ENCODE assay signal across 8 cellular contexts in the genomic region with DNA sequence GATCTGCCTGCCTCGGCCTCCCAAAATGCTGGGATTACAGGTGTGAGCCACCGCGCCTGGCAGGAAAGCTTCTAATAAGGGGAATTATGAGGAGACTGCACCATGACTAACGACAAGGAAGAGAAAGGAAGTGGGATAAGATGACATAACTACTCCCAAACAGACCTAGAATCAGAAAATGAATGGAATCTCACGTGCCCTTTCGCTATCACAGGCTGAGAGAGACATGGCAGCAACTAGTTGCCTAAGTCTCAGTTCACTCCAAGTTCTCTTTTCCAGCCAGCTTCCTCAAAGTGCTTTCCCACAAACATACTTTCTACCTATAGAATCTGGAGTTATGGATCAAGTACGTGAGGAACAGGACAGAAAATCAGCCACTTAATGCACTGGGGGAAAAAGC. TPM values are rescaled to one million over a fixed set of nuclear protein-coding genes. Genes with fewer than 3 reads are reported as not detected.
A peak's percentile ranks its signal among the peaks of the same experiment; 100 is the strongest.
DNase-seq lines count a peak whose midpoint lies in the region; ATAC-seq and TF ChIP-seq lines count a peak whose summit lies in the region.

No MANE protein-coding gene starts in this region.

- H3K4me2 ChIP-seq in smooth muscle cell, result peak overlapping the region; percentile 88

- peak overlapping the region; percentile 52 for H3K27ac Mint-ChIP-seq in activated CD8-positive, alpha-beta memory T cell treated with anti-CD3 and anti-CD28 coated beads, Interleukin-2, amount 10 ng/mL, durations not matched to agents 7 days and 5 days
- H3K27ac Mint-ChIP-seq in T-helper 17 cell, result no peak overlapping the region

- WGBS in smooth muscle cell (ENCODE audit: low lambda C conversion rate), result 77% methylated on average over 7 of the region's 7 CpGs

- H3K4me1 ChIP-seq in smooth muscle cell (ENCODE audit: low read depth) (peaks cover 9% of the 10 kb centered on the region), right atrium auricular region (peaks cover 0 to 39% of the 10 kb centered on the region in 2 donors)

- ATAC-seq in activated CD8-positive, alpha-beta memory T cell treated with anti-CD3 and anti-CD28 coated beads, Interleukin-2, amount 10 ng/mL, durations not matched to agents 7 days and 5 days, result no peak
- no peak for ATAC-seq in T-helper 17 cell
- ATAC-seq in HG03378 (IDR thresholded peaks at IDR 0.05; ENCODE audit: unreplicated experiment), result no peak

- H3F3A ChIP-seq in smooth muscle cell (ENCODE audit: low read depth), result no peaks in the 10 kb centered on the region

- H3K27ac ChIP-seq in smooth muscle cell (ENCODE audit: low read depth), result peak overlapping the region; percentile 98
- H3K27ac ChIP-seq in right atrium auricular region, result peak overlapping the region in 1 of 2 donors; percentile 91

- no peaks in the 10 kb centered on the region for H3K9me3 Mint-ChIP-seq in activated CD8-positive, alpha-beta memory T cell treated with anti-CD3 and anti-CD28 coated beads, Interleukin-2, amount 10 ng/mL, durations not matched to agents 7 days and 5 days (ENCODE audit: low read depth)

- peak overlapping the region; percentile 23 for H3K9ac ChIP-seq in smooth muscle cell (ENCODE audit: low read depth)

- H3K36me3 Mint-ChIP-seq in activated CD8-positive, alpha-beta memory T cell treated with anti-CD3 and anti-CD28 coated beads, Interleukin-2, amount 10 ng/mL, durations not matched to agents 7 days and 5 days, result peaks cover 23% of the 10 kb centered on the region
- peaks cover 5% of the 10 kb centered on the region for H3K36me3 Mint-ChIP-seq in T-helper 17 cell (ENCODE audit: low read depth)

- H2AFZ ChIP-seq in smooth muscle cell (ENCODE audit: low read depth), result no peak overlapping the region

- DNase-seq in activated CD8-positive, alpha-beta memory T cell treated with anti-CD3 and anti-CD28 coated beads, Interleukin-2, amount 10 ng/mL, durations not matched to agents 7 days and 5 days, result no peak
- no peak for DNase-seq in activated CD8-positive, alpha-beta memory T cell treated with anti-CD3 and anti-CD28 coated beads, Interleukin-2, amount 50 U/mL, for 4 hours
- DNase-seq in T-helper 17 cell (no peak), fibroblast of villous mesenchyme (ENCODE audit: low read depth) (peak; percentile 53), smooth muscle cell (lab: John Stamatoyannopoulos, UW; ENCODE audit: unreplicated experiment) (no peak), right atrium auricular region (ENCODE audit: low spot score) (no peak), activated gamma-delta T cell treated with Interleukin-2 at 50 U/mL for 16 hours (no peak)

- H3K36me3 ChIP-seq in smooth muscle cell (ENCODE audit: low read depth) (no peaks in the 10 kb centered on the region), right atrium auricular region (peaks cover 34% of the 10 kb centered on the region)

- peak overlapping the region; percentile 91 for H3K4me3 Mint-ChIP-seq in activated CD8-positive, alpha-beta memory T cell treated with anti-CD3 and anti-CD28 coated beads, Interleukin-2, amount 10 ng/mL, durations not matched to agents 7 days and 5 days
- H3K4me3 Mint-ChIP-seq in T-helper 17 cell, result peak overlapping the region; percentile 99

- TF ChIP-seq CTCF in fibroblast of villous mesenchyme (IDR thresholded peaks at IDR 0.05; ENCODE audit: insufficient read depth, low read depth, low read length) (no peak), smooth muscle cell (IDR thresholded peaks at IDR 0.05; ENCODE audit: borderline replicate concordance, insufficient read depth, poor library complexity, severe bottlenecking) (no peak), right atrium auricular region (IDR thresholded peaks at IDR 0.05) (no peak)

- peaks cover 10% of the 10 kb centered on the region for H4K20me1 ChIP-seq in smooth muscle cell (ENCODE audit: low read depth)

- H3K4me1 Mint-ChIP-seq in activated CD8-positive, alpha-beta memory T cell treated with anti-CD3 and anti-CD28 coated beads, Interleukin-2, amount 10 ng/mL, durations not matched to agents 7 days and 5 days, result peaks cover 37% of the 10 kb centered on the region
- peaks cover 41% of the 10 kb centered on the region for H3K4me1 Mint-ChIP-seq in T-helper 17 cell

- H3K27me3 Mint-ChIP-seq in activated CD8-positive, alpha-beta memory T cell treated with anti-CD3 and anti-CD28 coated beads, Interleukin-2, amount 10 ng/mL, durations not matched to agents 7 days and 5 days, result no peaks in the 10 kb centered on the region
- no peaks in the 10 kb centered on the region for H3K27me3 Mint-ChIP-seq in T-helper 17 cell

- H3K4me3 ChIP-seq in fibroblast of villous mesenchyme (ENCODE audit: low read depth, low read length) (peak overlapping the region; percentile 90), smooth muscle cell (peak overlapping the region; percentile 73), right atrium auricular region (no peak overlapping the region)

- peaks cover 66% of the 10 kb centered on the region for H3K79me2 ChIP-seq in smooth muscle cell (ENCODE audit: low read depth)

- no peaks in the 10 kb centered on the region for H3K27me3 ChIP-seq in smooth muscle cell (ENCODE audit: low read depth)
- no peaks in the 10 kb centered on the region for H3K27me3 ChIP-seq in right atrium auricular region

- H3K9me3 ChIP-seq in T-helper 17 cell (ENCODE audit: control insufficient read depth, low read length, poor library complexity, severe bottlenecking) (no peaks in the 10 kb centered on the region), smooth muscle cell (replicated peaks; ENCODE audit: low read depth) (no peaks in the 10 kb centered on the region), right atrium auricular region (no peaks in the 10 kb centered on the region)

- CTCF ChIA-PET in activated CD8-positive, alpha-beta memory T cell treated with anti-CD3 and anti-CD28 coated beads, Interleukin-2, amount 10 ng/mL, durations not matched to agents 7 days and 5 days (lab: Charles Lee), result interaction anchor here (0.8 to 11.1 kb wide), 5 partner anchors 14 to 74 kb away, joined by 3 to 97 read pairs (median 6); partner anchors contain the start of gene PSMB4

RNA-seq across cellular contexts. Expression of gene PI4KB, which starts 2.0 kb away (rescaled TPM):
- 10 to 100 TPM; 68.5 to 73.9 TPM for total RNA-seq in activated CD8-positive, alpha-beta memory T cell treated with anti-CD3 and anti-CD28 coated beads, Interleukin-2, amount 10 ng/mL, durations not matched to agents 7 days and 5 days
- total RNA-seq in T-helper 17 cell (10 to 100 TPM; 73.5 to 81.4 TPM), fibroblast of villous mesenchyme (61.2 and 85.5 TPM in 2 replicates), smooth muscle cell (28.0 and 32.2 TPM in 2 replicates), right atrium auricular region (10 to 100 TPM; 46.5 to 61.8 TPM)
- 46.7 and 58.7 TPM in 2 replicates for polyA plus RNA-seq in smooth muscle cell

RNA-seq across cellular contexts. Expression of gene RFX5, which starts 21.8 kb away (rescaled TPM):
- 100 to 1,000 TPM; 109 to 139 TPM for total RNA-seq in activated CD8-positive, alpha-beta memory T cell treated with anti-CD3 and anti-CD28 coated beads, Interleukin-2, amount 10 ng/mL, durations not matched to agents 7 days and 5 days
- total RNA-seq in T-helper 17 cell (100 to 1,000 TPM in 1 of 2 donors, 10 to 100 TPM in 1; 81.5 to 105 TPM), fibroblast of villous mesenchyme (34.8 and 58.7 TPM in 2 replicates), smooth muscle cell (22.7 and 53.0 TPM in 2 replicates), right atrium auricular region (10 to 100 TPM; 17.9 to 20.2 TPM)
- polyA plus RNA-seq in smooth muscle cell, result 12.4 and 16.3 TPM in 2 replicates

RNA-seq across cellular contexts. Expression of gene ZNF687, which starts 43.1 kb away (rescaled TPM):
- total RNA-seq in activated CD8-positive, alpha-beta memory T cell treated with anti-CD3 and anti-CD28 coated beads, Interleukin-2, amount 10 ng/mL, durations not matched to agents 7 days and 5 days, result 10 to 100 TPM; 29.9 to 35.7 TPM
- total RNA-seq in T-helper 17 cell, result 10 to 100 TPM; 25.9 to 33.8 TPM
- total RNA-seq in fibroblast of villous mesenchyme, result 12.6 and 16.4 TPM in 2 replicates
- 10.7 and 13.1 TPM in 2 replicates for total RNA-seq in smooth muscle cell
- polyA plus RNA-seq in smooth muscle cell, result 2.4 and 4.2 TPM in 2 replicates
- 10 to 100 TPM; 12.9 to 26.3 TPM for total RNA-seq in right atrium auricular region

RNA-seq across cellular contexts. Expression of gene SELENBP1, which starts 47.3 kb away (rescaled TPM):
- total RNA-seq in activated CD8-positive, alpha-beta memory T cell treated with anti-CD3 and anti-CD28 coated beads, Interleukin-2, amount 10 ng/mL, durations not matched to agents 7 days and 5 days, result not detected
- total RNA-seq in T-helper 17 cell, result not detected
- total RNA-seq in fibroblast of villous mesenchyme, result 23.3 and 27.7 TPM in 2 replicates
- 22.0 and 26.7 TPM in 2 replicates for total RNA-seq in smooth muscle cell
- polyA plus RNA-seq in smooth muscle cell, result 28.8 and 40.2 TPM in 2 replicates
- total RNA-seq in right atrium auricular region, result 10 to 100 TPM; 41.7 to 43.6 TPM

Comparison
In these comparisons a context has a peak if more than half of its experiments do, and no peak if none do; other contexts are left out.
1. H3K4me3 ChIP-seq: peak in fibroblast of villous mesenchyme (single experiment) and smooth muscle cell (single experiment); none in right atrium auricular region (0 of 2).